Comparison of ENCODE assay signal across 8 cellular contexts in the genomic region with DNA sequence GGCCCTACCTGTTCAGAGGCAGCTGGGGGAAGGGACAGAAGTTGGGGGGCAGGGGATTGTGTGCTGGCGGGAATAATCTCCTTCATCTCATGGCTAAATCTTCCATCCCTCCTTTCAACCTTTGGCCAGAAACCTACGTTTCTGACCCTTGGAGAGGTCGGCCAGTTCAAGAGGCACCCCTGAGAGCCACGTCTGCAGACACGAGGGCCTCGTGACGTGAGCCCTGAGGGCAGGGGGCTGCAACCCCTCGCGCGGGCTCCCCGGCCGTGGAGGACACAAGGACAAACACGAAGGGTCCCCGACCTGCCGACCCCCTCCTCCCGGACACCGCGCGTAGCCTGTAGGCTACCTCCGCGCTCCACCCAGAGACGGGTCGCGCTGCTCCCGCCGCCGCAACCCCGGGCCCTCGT. TPM values are rescaled to one million over a fixed set of nuclear protein-coding genes. Genes with fewer than 3 reads are reported as not detected.
DNase-seq lines count a peak whose midpoint lies in the region; ATAC-seq and TF ChIP-seq lines count a peak whose summit lies in the region.

No MANE protein-coding gene starts in this region.

- H3K36me3 Mint-ChIP-seq in T-cell: peaks cover 17% of the 10 kb centered on the region

- peak in 1 of 4 experiments; percentile 13 for ATAC-seq in T-cell (replicated peaks in 1 of 4)
- ATAC-seq in psoas muscle: peak in 3 of 4 donors; percentile 6 to 31 (median 11)
- no peak for ATAC-seq in HG02870 (IDR thresholded peaks at IDR 0.05; ENCODE audit: unreplicated experiment)
- ATAC-seq in HG03457 (IDR thresholded peaks at IDR 0.05; ENCODE audit: unreplicated experiment): no peak
- no peak for ATAC-seq in GM18517 (IDR thresholded peaks at IDR 0.05; ENCODE audit: unreplicated experiment)

- TF ChIP-seq CTCF in foreskin fibroblast (IDR thresholded peaks at IDR 0.05; ENCODE audit: low read depth, low read length): no peak
- no peak for TF ChIP-seq CTCF in psoas muscle (IDR thresholded peaks at IDR 0.05)

- H3K9me3 ChIP-seq in HAP-1 (no peaks in the 10 kb centered on the region), psoas muscle (no peaks in the 10 kb centered on the region)

- peak overlapping the region; percentile 96 to 97 for H3K27ac Mint-ChIP-seq in T-cell

- no peaks in the 10 kb centered on the region for H3K27me3 Mint-ChIP-seq in T-cell

- peaks cover 41% of the 10 kb centered on the region for H3K36me3 ChIP-seq in HAP-1 (replicated peaks)
- peaks cover 3 to 30% of the 10 kb centered on the region in 2 donors for H3K36me3 ChIP-seq in psoas muscle (ENCODE audit: insufficient read depth in 1 of 2, low read depth in 1 of 2)

- peak overlapping the region; percentile 96 for H3K27ac ChIP-seq in psoas muscle

- POLR2A ChIA-PET in T-cell (lab: Charles Lee): no interaction called here

- in situ Hi-C loops in HAP-1 (cut with MboI; ENCODE audit: low sequenced_read_pairs): no loop called here

- DNase-seq in COLO668 (lab: John Stamatoyannopoulos, UW; ENCODE audit: unreplicated experiment) (peak; percentile 42), HAP-1 (ENCODE audit: low spot score in 2 of 2) (no peak), T-cell (no peak), foreskin fibroblast (no peak), psoas muscle (no peak)

- no peaks in the 10 kb centered on the region for H3K9me3 Mint-ChIP-seq in T-cell

- intact Hi-C loops in psoas muscle (cut with DNase I): no loop called here

- CTCF ChIA-PET in T-cell (lab: Charles Lee): interaction anchor here in 1 of 2 donors (0.6 kb wide), 1 partner anchor 663 kb away, joined by 4 read pairs; no protein-coding TSS in a partner anchor

- H3K4me3 Mint-ChIP-seq in T-cell: peak overlapping the region; percentile 92 to 93 (median 93)

- H3K4me1 ChIP-seq in HAP-1 (peaks cover 18% of the 10 kb centered on the region), psoas muscle (peaks cover 36% of the 10 kb centered on the region)

- WGBS in psoas muscle, 3 donors: 1 to 3% (median 1%) methylated on average over 26 to 29 of the region's 29 CpGs

- H3K4me3 ChIP-seq in HAP-1: peak overlapping the region; percentile 92
- H3K4me3 ChIP-seq in foreskin fibroblast (ENCODE audit: low read depth in 1 of 2, low read length in 2 of 2): peak overlapping the region; percentile 99
- H3K4me3 ChIP-seq in psoas muscle: peak overlapping the region; percentile 91

- H3K4me1 Mint-ChIP-seq in T-cell: peaks cover 54 to 55% (median 54%) of the 10 kb centered on the region in 3 donors

- no peaks in the 10 kb centered on the region for H3K27me3 ChIP-seq in HAP-1 (ENCODE audit: low read depth)
- H3K27me3 ChIP-seq in psoas muscle (ENCODE audit: insufficient read depth in 3 of 3, low read length in 2 of 3): no peaks in the 10 kb centered on the region

RNA-seq across cellular contexts. Expression of a gene that starts 0.9 kb away (rescaled TPM):
- 1,000 to 10,000 TPM; 1,332 to 1,813 (median 1,414) TPM for total RNA-seq in T-cell
- total RNA-seq in psoas muscle: 100 to 1,000 TPM; 513 to 839 (median 740) TPM
- polyA plus RNA-seq in psoas muscle: 1,000 to 10,000 TPM; 1,118 to 2,384 (median 1,312) TPM

RNA-seq across cellular contexts. Expression of a gene that starts 5.3 kb away (rescaled TPM):
- total RNA-seq in T-cell: 1 to 10 TPM; 1.7 to 6.0 (median 5.0) TPM
- under 1 TPM; 0.10 to 0.34 (median 0.20) TPM for total RNA-seq in psoas muscle
- under 1 TPM; 0.08 to 0.33 (median 0.24) TPM for polyA plus RNA-seq in psoas muscle

RNA-seq across cellular contexts. Expression of a gene that starts 9.3 kb away (rescaled TPM):
- total RNA-seq in T-cell (1 to 10 TPM in 1 of 5 donors, under 1 TPM in 3, not detected in 1; 0.44 to 1.9 (median 0.51) TPM), psoas muscle (not detected)
- polyA plus RNA-seq in psoas muscle: not detected

RNA-seq across cellular contexts. Expression of a gene that starts 22.3 kb away (rescaled TPM):
- 10 to 100 TPM in 2 of 5 donors, 1 to 10 TPM in 3; 4.3 to 13.3 (median 9.4) TPM for total RNA-seq in T-cell
- 10 to 100 TPM in 3 of 4 donors, 1 to 10 TPM in 1; 9.5 to 16.2 (median 13.3) TPM for total RNA-seq in psoas muscle
- 10 to 100 TPM in 2 of 3 donors, 1 to 10 TPM in 1; 8.7 to 23.8 (median 11.6) TPM for polyA plus RNA-seq in psoas muscle

RNA-seq across cellular contexts. Expression of a gene that starts 23.6 kb away (rescaled TPM):
- 1 to 10 TPM in 4 of 5 donors, under 1 TPM in 1; 0.98 to 3.4 (median 2.2) TPM for total RNA-seq in T-cell
- total RNA-seq in psoas muscle: under 1 TPM; 0.08 to 0.30 (median 0.18) TPM
- under 1 TPM; 0.13 to 0.43 (median 0.30) TPM for polyA plus RNA-seq in psoas muscle

Comparison
In these comparisons a context has a peak if more than half of its experiments do, and no peak if none do; other contexts are left out.
1. ATAC-seq: peak in psoas muscle (3 of 4); none in HG02870 (single experiment), HG03457 (single experiment) and GM18517 (single experiment).
2. Peak in every context shown above with its lines, with median percentiles within 50 percentile points of each other: H3K4me3 ChIP-seq.